ENCODE assay signal across 20 cellular contexts in the genomic region with DNA sequence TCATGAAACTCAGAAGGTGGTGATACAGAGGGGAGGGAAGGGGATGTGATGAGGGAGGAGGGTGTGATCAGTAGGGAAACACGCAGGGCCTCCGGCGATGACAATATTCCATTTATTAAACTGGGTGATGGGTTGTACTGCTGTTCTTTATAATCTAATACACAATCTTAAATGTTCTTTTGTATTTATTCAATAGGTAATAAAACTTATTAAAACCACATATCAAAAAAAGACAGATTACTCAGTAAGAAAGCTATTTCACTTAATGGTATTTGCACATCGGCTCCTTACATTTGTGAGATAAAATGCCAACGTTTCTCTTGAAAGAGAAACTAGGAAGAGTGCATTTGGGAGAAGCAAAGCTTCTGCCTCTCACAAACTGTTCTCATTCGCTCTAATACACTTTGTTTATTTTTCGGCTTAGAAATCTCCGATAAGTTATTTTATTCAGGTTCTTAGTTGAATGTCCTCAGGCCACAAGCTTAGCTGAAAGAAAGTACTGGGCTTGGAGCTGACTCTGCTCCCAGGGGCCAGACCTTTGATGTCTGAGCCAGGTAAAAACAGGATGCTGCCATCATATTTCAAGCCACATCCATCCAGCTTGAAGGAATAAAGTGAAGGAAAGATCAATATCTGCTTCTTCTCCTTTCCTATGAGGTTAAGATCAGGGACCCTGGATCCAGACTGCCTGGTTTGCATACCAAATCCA. TPM values are rescaled to one million over a fixed set of nuclear protein-coding genes. Genes with fewer than 3 reads are reported as not detected.
DNase-seq lines count a peak whose midpoint lies in the region; ATAC-seq, FAIRE-seq and TF ChIP-seq lines count a peak whose summit lies in the region.
"Had no signal": no experiment of that assay in that cellular context is flagged by ENCODE, and none has a peak within 500 bp of the region (broad histone marks: within the 10 kb centered on the region; RNA-seq: fewer than 3 reads in every experiment).

No MANE protein-coding gene starts in this region.

- peaks cover 7% of the 10 kb centered on the region for H3K4me1 ChIP-seq in astrocyte (ENCODE audit: insufficient read depth, low read length)
- no peaks in the 10 kb centered on the region for H3K4me1 ChIP-seq in endodermal cell (ENCODE audit: control insufficient read depth, insufficient read depth, low read length)
- H3K4me1 ChIP-seq: A549 had no signal

- peaks cover 6% of the 10 kb centered on the region for H3K4me1 Mint-ChIP-seq in astrocyte (ENCODE audit: low read depth, unreplicated experiment)
- peaks cover 15% of the 10 kb centered on the region for H3K4me1 Mint-ChIP-seq in nephron
- H3K4me1 Mint-ChIP-seq in endodermal cell, result peaks cover 7% of the 10 kb centered on the region

- H3K27me3 Mint-ChIP-seq in astrocyte (ENCODE audit: low read depth, unreplicated experiment), result peaks cover 2% of the 10 kb centered on the region
- H3K27me3 Mint-ChIP-seq in nephron (ENCODE audit: low read depth), result no peaks in the 10 kb centered on the region
- no peaks in the 10 kb centered on the region for H3K27me3 Mint-ChIP-seq in endodermal cell (ENCODE audit: insufficient read depth)

- no peaks in the 10 kb centered on the region for H3K27me3 ChIP-seq in astrocyte (ENCODE audit: insufficient read depth, low read length)
- H3K27me3 ChIP-seq in endodermal cell (ENCODE audit: control insufficient read depth, insufficient read depth, low read length, poor library complexity, severe bottlenecking), result no peaks in the 10 kb centered on the region

- TF ChIP-seq CTCF in astrocyte (IDR thresholded peaks at IDR 0.05; ENCODE audit: insufficient read depth, low read depth, low read length), result no peak
- no peak for TF ChIP-seq CTCF in nephron (IDR thresholded peaks at IDR 0.05; ENCODE audit: unreplicated experiment in 3 of 3)
- TF ChIP-seq CTCF in endodermal cell (conservative IDR thresholded peaks at IDR 0.05), result no peak

- no peak overlapping the region for H3K4me3 ChIP-seq in astrocyte (ENCODE audit: insufficient read depth, low read depth, low read length)
- H3K4me3 ChIP-seq in endodermal cell (ENCODE audit: low read length), result no peak overlapping the region
- H3K4me3 ChIP-seq: A549, PC-9 had no signal

- peak; percentile 48 for ATAC-seq in esophagus mucosa
- ATAC-seq in HG02938 (IDR thresholded peaks at IDR 0.05; ENCODE audit: unreplicated experiment), result no peak
- ATAC-seq: A549, SK-N-SH treated with all-trans-retinoic acid at 6 μM for 48 hours had no signal

- FAIRE-seq in astrocyte (lab: Jason Lieb, UNC), result no peak
- FAIRE-seq: A549 had no signal

- no peak overlapping the region for H3K4me2 ChIP-seq in astrocyte (ENCODE audit: low read length)
- H3K4me2 ChIP-seq: A549, PC-9 had no signal

- H3K4me3 Mint-ChIP-seq in astrocyte (ENCODE audit: unreplicated experiment), result no peak overlapping the region
- peak overlapping the region in 1 of 3 experiments; percentile 46 for H3K4me3 Mint-ChIP-seq in nephron
- no peak overlapping the region for H3K4me3 Mint-ChIP-seq in endodermal cell
- H3K4me3 Mint-ChIP-seq: H9 had no signal

- H3K9me3 Mint-ChIP-seq in astrocyte (ENCODE audit: unreplicated experiment), result no peaks in the 10 kb centered on the region
- H3K9me3 Mint-ChIP-seq in nephron, result peaks cover 14% of the 10 kb centered on the region
- H3K9me3 Mint-ChIP-seq in endodermal cell, result peaks cover 14% of the 10 kb centered on the region

- H3K27ac Mint-ChIP-seq in astrocyte (ENCODE audit: unreplicated experiment), result no peak overlapping the region
- peak overlapping the region; percentile 54 to 88 (median 60) for H3K27ac Mint-ChIP-seq in nephron
- no peak overlapping the region for H3K27ac Mint-ChIP-seq in endodermal cell

- H3K36me3 Mint-ChIP-seq in astrocyte (ENCODE audit: low read depth, unreplicated experiment) (no peaks in the 10 kb centered on the region), nephron (ENCODE audit: low read depth) (peaks cover 23% of the 10 kb centered on the region), endodermal cell (ENCODE audit: low read depth) (peaks cover 18% of the 10 kb centered on the region)

- peak; percentile 9 for DNase-seq in HT-29 (ENCODE audit: low spot score)
- DNase-seq in astrocyte (ENCODE audit: low read depth), result peak; percentile 22
- DNase-seq in NCI-H510A (lab: John Stamatoyannopoulos, UW), result no peak
- DNase-seq in endodermal cell, result no peak
- no peak for DNase-seq in activated CD4-positive, CD25-positive, alpha-beta regulatory T cell treated with anti-CD3 and anti-CD28 coated beads, Interleukin-2, amount 50 U/mL, for 72 hours
- DNase-seq: COR-L47, DMS153, EL, H9, NCI-H1436, NCI-H2029, NCI-H2171, NCI-H446, NCI-H748 treated with DMSO at 0.1 percent for 48 hours, PC-9 had no signal

- H4K20me1 ChIP-seq in astrocyte (ENCODE audit: insufficient read depth, low read length), result no peaks in the 10 kb centered on the region

- 93 to 97% methylated on average over 5 of the region's 8 CpGs for WGBS in endodermal cell (ENCODE audit: insufficient coverage in 1 of 2, insufficient read length in 1 of 2), 2 experiments

- H3K9me3 ChIP-seq in astrocyte (ENCODE audit: insufficient read depth, low read depth, low read length), result no peaks in the 10 kb centered on the region
- H3K9me3 ChIP-seq in endodermal cell (ENCODE audit: control insufficient read depth, low read length), result peaks cover 11% of the 10 kb centered on the region
- H3K9me3 ChIP-seq: A549 had no signal

- H3K36me3 ChIP-seq in astrocyte (ENCODE audit: insufficient read depth, low read length), result no peaks in the 10 kb centered on the region
- no peaks in the 10 kb centered on the region for H3K36me3 ChIP-seq in endodermal cell (ENCODE audit: control insufficient read depth, insufficient read depth, low read length)

- H2AFZ ChIP-seq in astrocyte (ENCODE audit: low read depth, low read length), result no peak overlapping the region
- H2AFZ ChIP-seq: PC-9 had no signal

- H3K27ac ChIP-seq in astrocyte (ENCODE audit: low read depth, low read length) (no peak overlapping the region), endodermal cell (ENCODE audit: low read depth, low read length) (no peak overlapping the region)
- H3K27ac ChIP-seq: A549, PC-9 had no signal

- H3K9ac ChIP-seq in astrocyte (ENCODE audit: low read length) (no peak overlapping the region), endodermal cell (ENCODE audit: extremely low read depth, low read length, poor library complexity, severe bottlenecking) (no peak overlapping the region)

- H3K79me2 ChIP-seq in astrocyte (ENCODE audit: insufficient read depth, low read length), result no peaks in the 10 kb centered on the region

RNA-seq across cellular contexts. Expression of a gene that starts 17.5 kb away (rescaled TPM):
- 1.6 and 3.5 TPM in 2 replicates for total RNA-seq in HT-29 (2014; rRNA removed; shearing (Covaris generic))
- 39.7 and 52.9 TPM in 2 replicates for total RNA-seq in astrocyte
- total RNA-seq in esophagus mucosa, result 54.0 TPM
- total RNA-seq in endodermal cell, result 10 to 100 TPM; 37.2 to 43.9 TPM
- 19.2 TPM for polyA plus RNA-seq in endodermal cell (2013, experiment 1 of 2)
- 22.6 TPM for polyA plus RNA-seq in endodermal cell (2013, experiment 2 of 2)

Comparison
In these comparisons a context has a peak if more than half of its experiments do, and no peak if none do; other contexts are left out.
1. DNase-seq: peak in HT-29 (single experiment) and astrocyte (single experiment); none in NCI-H510A (single experiment), endodermal cell (single experiment) and activated CD4-positive, CD25-positive, alpha-beta regulatory T cell treated with anti-CD3 and anti-CD28 coated beads, Interleukin-2, amount 50 U/mL, for 72 hours (single experiment).
2. H3K27ac Mint-ChIP-seq: peak in nephron (3 of 3); none in astrocyte (single experiment) and endodermal cell (single experiment).